ENCODE assay signal across 15 cellular contexts in genomic region chr6:4356899-4357659, GRCh38.
DNase-seq lines count a peak whose midpoint lies in the region; ATAC-seq, FAIRE-seq and TF ChIP-seq lines count a peak whose summit lies in the region.
"Had no signal": no experiment of that assay in that cellular context is flagged by ENCODE, and none has a peak within 500 bp of the region (broad histone marks: within the 10 kb centered on the region; RNA-seq: fewer than 3 reads in every experiment).

No MANE protein-coding gene starts in this region.

- ATAC-seq in heart left ventricle (no peak), Right ventricle myocardium superior (ENCODE audit: poor library complexity) (no peak)
- ATAC-seq: effector memory CD8-positive, alpha-beta T cell; SK-N-SH treated with all-trans-retinoic acid at 6 μM for 48 hours had no signal

- H3K4me1 ChIP-seq in heart left ventricle, result peaks cover 0 to 24% (median 16%) of the 10 kb centered on the region in 12 donors
- peaks cover 2 to 19% of the 10 kb centered on the region in 2 donors for H3K4me1 ChIP-seq in esophagus (ENCODE audit: control insufficient read depth in 2 of 2, insufficient read depth in 2 of 2, low read length in 1 of 2)
- H3K4me1 ChIP-seq in muscle layer of duodenum (ENCODE audit: control insufficient read depth in 1 of 2, insufficient read depth in 2 of 2, low read length in 2 of 2), result no peaks in the 10 kb centered on the region

- DNase-seq in heart left ventricle (no peak), Right ventricle myocardium superior (no peak), urothelium cell line (ENCODE audit: low spot score) (peak; percentile 21), GM19240 (ENCODE audit: insufficient read length, low spot score) (no peak), NCI-H1436 treated with DMSO at 0.1 percent for 48 hours (lab: John Stamatoyannopoulos, UW) (no peak), NCI-H82 treated with DMSO at 0.1 percent for 48 hours (lab: John Stamatoyannopoulos, UW; ENCODE audit: unreplicated experiment) (no peak)
- DNase-seq: 8988T; DND-41; effector memory CD8-positive, alpha-beta T cell; NCI-H146; NCI-H345 had no signal

- H3K36me3 ChIP-seq in heart left ventricle (no peaks in the 10 kb centered on the region), esophagus (ENCODE audit: control insufficient read depth in 2 of 2, insufficient read depth in 2 of 2, low read length in 1 of 2) (no peaks in the 10 kb centered on the region), muscle layer of duodenum (ENCODE audit: control insufficient read depth in 1 of 2, insufficient read depth in 2 of 2, low read length in 2 of 2) (no peaks in the 10 kb centered on the region)

- 72 to 80% (median 74%) methylated on average over 7 of the region's 7 CpGs for WGBS in heart left ventricle, 4 donors
- 63 to 64% methylated on average over 7 of the region's 7 CpGs for WGBS in esophagus, 2 donors

- FAIRE-seq in urothelium cell line (lab: Jason Lieb, UNC), result no peak
- FAIRE-seq: bronchial epithelial cell had no signal

- H3K9me3 ChIP-seq in heart left ventricle, result no peaks in the 10 kb centered on the region
- H3K9me3 ChIP-seq in esophagus (ENCODE audit: control insufficient read depth in 2 of 2, insufficient read depth in 1 of 2, low read depth in 1 of 2, low read length in 1 of 2), result no peaks in the 10 kb centered on the region
- no peaks in the 10 kb centered on the region for H3K9me3 ChIP-seq in muscle layer of duodenum (ENCODE audit: control insufficient read depth in 1 of 2, low read length in 2 of 2)

- no peak for TF ChIP-seq POLR2A in heart left ventricle (IDR thresholded peaks at IDR 0.05)

- H3K27ac ChIP-seq in heart left ventricle (peak overlapping the region in 10 of 12 donors; percentile 23 to 94 (median 68)), esophagus (ENCODE audit: low read depth in 2 of 2, low read length in 1 of 2) (peak overlapping the region; percentile 48 to 91), muscle layer of duodenum (ENCODE audit: low read length) (peak overlapping the region; percentile 20)

- H3K4me3 ChIP-seq in heart left ventricle (no peak overlapping the region), esophagus (ENCODE audit: low read depth in 1 of 2, low read length in 2 of 2) (no peak overlapping the region), muscle layer of duodenum (ENCODE audit: low read depth in 1 of 2, low read length in 2 of 2) (no peak overlapping the region)

- H3K27me3 ChIP-seq in heart left ventricle (no peaks in the 10 kb centered on the region), esophagus (ENCODE audit: control insufficient read depth in 1 of 2, insufficient read depth in 2 of 2, low read length in 2 of 2) (no peaks in the 10 kb centered on the region), muscle layer of duodenum (ENCODE audit: low read depth, low read length) (no peaks in the 10 kb centered on the region)

- intact Hi-C loops in heart left ventricle (cut with DNase I), result loop anchor here in 5 of 10 donors (5.0 to 10.0 kb wide), 6 partner anchors 45 to 420 kb away; partner anchors contain the start of gene CDYL (in 3 of the 5)
- intact Hi-C loops in Right ventricle myocardium superior (cut with DNase I), result no loop called here

- no peak for TF ChIP-seq CTCF in heart left ventricle (IDR thresholded peaks at IDR 0.05)
